In genomic region chr2:167706800-167707199, GRCh38 we compare ENCODE assay signal across 19 cellular contexts.
DNase-seq lines count a peak whose midpoint lies in the region; ATAC-seq and TF ChIP-seq lines count a peak whose summit lies in the region.
"Had no signal": no experiment of that assay in that cellular context is flagged by ENCODE, and none has a peak within 500 bp of the region (broad histone marks: within the 10 kb centered on the region; RNA-seq: fewer than 3 reads in every experiment).

No MANE protein-coding gene starts in this region.

- no CpG with 5 or more reads among the region's 2 CpGs for WGBS in IMR-90 (ENCODE audit: extremely low coverage in 2 of 2, insufficient read length in 1 of 2), 2 experiments

- no peaks in the 10 kb centered on the region for H3K27me3 Mint-ChIP-seq in mesothelial cell of epicardium (ENCODE audit: low read depth)
- H3K27me3 Mint-ChIP-seq: CD4-positive, CD25-positive, alpha-beta regulatory T cell had no signal

- no peak overlapping the region for H2BK5ac ChIP-seq in IMR-90 (ENCODE audit: low read depth, low read length, poor library complexity, severe bottlenecking)

- H4K5ac ChIP-seq in IMR-90 (ENCODE audit: low read depth, low read length), result no peak overlapping the region

- H3K4me2 ChIP-seq in IMR-90 (ENCODE audit: low read depth, low read length), result no peak overlapping the region
- H3K4me2 ChIP-seq: KMS-11 had no signal

- no peak overlapping the region; the same call in 1 of the 2 replicates for H3K18ac ChIP-seq in IMR-90 (ENCODE audit: low read depth, low read length)

- no peak overlapping the region for H2BK120ac ChIP-seq in IMR-90 (ENCODE audit: low read depth, low read length)

- H3K9me3 ChIP-seq in IMR-90 (ENCODE audit: control insufficient read depth, insufficient read depth, low read length), result no peaks in the 10 kb centered on the region
- H3K9me3 ChIP-seq: MG63, Peyer's patch had no signal

- no peak overlapping the region for H3K56ac ChIP-seq in IMR-90 (ENCODE audit: extremely low read depth, insufficient read depth, low read length)

- no peak overlapping the region for H2AK5ac ChIP-seq in IMR-90 (ENCODE audit: low read depth, low read length)

- TF ChIP-seq CTCF in IMR-90 (conservative IDR thresholded peaks at IDR 0.05; ENCODE audit: low read depth, low read length) (no peak), choroid plexus epithelial cell (conservative IDR thresholded peaks at IDR 0.05; ENCODE audit: low read depth, low read length) (no peak), fibroblast of villous mesenchyme (IDR thresholded peaks at IDR 0.05; ENCODE audit: insufficient read depth, low read depth, low read length) (no peak), mesothelial cell of epicardium (IDR thresholded peaks at IDR 0.05; ENCODE audit: unreplicated experiment) (no peak)

- intact Hi-C loops in IMR-90 (cut with micrococcal nuclease), result no loop called here
- intact Hi-C loops in sciatic nerve (cut with DNase I), result no loop called here

- H3K9me1 ChIP-seq in IMR-90 (ENCODE audit: insufficient read depth, low read length), result no peaks in the 10 kb centered on the region

- no peaks in the 10 kb centered on the region for H3K4me1 ChIP-seq in IMR-90 (ENCODE audit: control insufficient read depth, insufficient read depth, low read length)
- H3K4me1 ChIP-seq: Peyer's patch had no signal

- no peak overlapping the region for H2AK9ac ChIP-seq in IMR-90 (replicated peaks; ENCODE audit: low read depth, low read length, poor library complexity)

- no peak overlapping the region for H3K27ac Mint-ChIP-seq in mesothelial cell of epicardium
- H3K27ac Mint-ChIP-seq: CD4-positive, CD25-positive, alpha-beta regulatory T cell; H9 had no signal

- H3K4me3 ChIP-seq in IMR-90 (ENCODE audit: insufficient read depth, low read depth, low read length), result no peak overlapping the region
- no peak overlapping the region for H3K4me3 ChIP-seq in choroid plexus epithelial cell (ENCODE audit: low read depth, low read length)
- no peak overlapping the region for H3K4me3 ChIP-seq in fibroblast of villous mesenchyme (ENCODE audit: low read depth, low read length)
- H3K4me3 ChIP-seq: GM12878, MG63, Peyer's patch had no signal

- no peaks in the 10 kb centered on the region for H3K27me3 ChIP-seq in IMR-90 (ENCODE audit: control insufficient read depth, insufficient read depth, low read length)
- H3K27me3 ChIP-seq: MG63, Peyer's patch had no signal

- H4K20me1 ChIP-seq in IMR-90 (ENCODE audit: insufficient read depth, low read length), result no peaks in the 10 kb centered on the region

- H3K4ac ChIP-seq in IMR-90 (ENCODE audit: low read depth, low read length), result no peak overlapping the region

- H4K91ac ChIP-seq in IMR-90 (ENCODE audit: insufficient read depth, low read depth, low read length), result no peak overlapping the region

- H3K4me1 Mint-ChIP-seq in mesothelial cell of epicardium, result no peaks in the 10 kb centered on the region
- H3K4me1 Mint-ChIP-seq: CD4-positive, CD25-positive, alpha-beta regulatory T cell; H9 had no signal

- H3K36me3 Mint-ChIP-seq in mesothelial cell of epicardium, result no peaks in the 10 kb centered on the region
- H3K36me3 Mint-ChIP-seq: CD4-positive, CD25-positive, alpha-beta regulatory T cell had no signal

- H3K23ac ChIP-seq in IMR-90 (ENCODE audit: low read depth, low read length), result no peak overlapping the region

- CTCF ChIA-PET in IMR-90 (lab: Yijun Ruan, JAX), result interaction anchor here (0.7 kb wide), 1 partner anchor 23 kb away, joined by 3 read pairs; no protein-coding TSS in a partner anchor

- H2AFZ ChIP-seq in IMR-90 (replicated peaks; ENCODE audit: low read length, poor library complexity), result no peak overlapping the region

- dilution Hi-C loops in IMR-90 (cut with HindIII; ENCODE audit: low sequenced_read_pairs, unreplicated experiment), result no loop called here

- no peak overlapping the region for H3K27ac ChIP-seq in IMR-90 (ENCODE audit: insufficient read depth, low read length)
- H3K27ac ChIP-seq: KMS-11, Peyer's patch had no signal

- BruUV-seq in IMR-90 (replicated peaks; lab: Mats Ljungman, UMichigan), result no TSS peak

- H2BK20ac ChIP-seq in IMR-90 (ENCODE audit: low read depth, low read length), result no peak overlapping the region

- in situ Hi-C loops in IMR-90 (cut with MboI; ENCODE audit: low sequenced_read_pairs), result no loop called here

- no peaks in the 10 kb centered on the region for H3K79me1 ChIP-seq in IMR-90 (ENCODE audit: low read depth in 1 of 2, low read length in 2 of 2)

- H3K4me3 Mint-ChIP-seq in mesothelial cell of epicardium, result no peak overlapping the region
- H3K4me3 Mint-ChIP-seq: CD4-positive, CD25-positive, alpha-beta regulatory T cell; H9 had no signal

- H3K9me3 Mint-ChIP-seq in mesothelial cell of epicardium, result peaks cover 5% of the 10 kb centered on the region
- H3K9me3 Mint-ChIP-seq: H9 had no signal

- H2BK15ac ChIP-seq in IMR-90 (ENCODE audit: low read depth, low read length), result no peak overlapping the region

- no peak for TF ChIP-seq POLR2A in IMR-90 (IDR thresholded peaks at IDR 0.05; ENCODE audit: low read depth, low read length)

- H3K36me3 ChIP-seq in IMR-90 (ENCODE audit: control insufficient read depth, insufficient read depth, low read length), result no peaks in the 10 kb centered on the region
- H3K36me3 ChIP-seq: MG63, Peyer's patch had no signal

- no peak overlapping the region for H3K14ac ChIP-seq in IMR-90 (replicated peaks; ENCODE audit: low read depth, low read length)

- POLR2A ChIA-PET in IMR-90 (lab: Charles Lee; ENCODE audit: unreplicated experiment), result no interaction called here

- TF ChIP-seq RAD21 in IMR-90 (IDR thresholded peaks at IDR 0.05; ENCODE audit: low read length), result no peak

- ATAC-seq in IMR-90 (ENCODE audit: low read depth) (no peak), sciatic nerve (peak; percentile 68), HG03139 (IDR thresholded peaks at IDR 0.05; ENCODE audit: unreplicated experiment) (no peak)
- ATAC-seq: GM12878 had no signal

- peak; percentile 16 for DNase-seq in IMR-90
- DNase-seq in choroid plexus epithelial cell (ENCODE audit: low read depth), result peak; percentile 43
- peak; percentile 18 for DNase-seq in fibroblast of villous mesenchyme (ENCODE audit: low read depth)
- no peak for DNase-seq in sciatic nerve (ENCODE audit: low spot score)
- DNase-seq in NCI-H2081 (lab: John Stamatoyannopoulos, UW), result no peak
- no peak for DNase-seq in NCI-H2196 treated with DMSO at 0.1 percent for 48 hours (lab: John Stamatoyannopoulos, UW; ENCODE audit: unreplicated experiment)
- no peak for DNase-seq in mesothelial cell of epicardium (ENCODE audit: low spot score in 2 of 2, unreplicated experiment in 2 of 2)
- DNase-seq: Calu3; CD4-positive, CD25-positive, alpha-beta regulatory T cell; H9; MG63; NCI-H1092 treated with DMSO at 0.1 percent for 48 hours; NCI-H1694 treated with DMSO at 0.1 percent for 48 hours; NCI-H446 treated with DMSO at 0.1 percent for 48 hours; Peyer's patch; Right ventricle myocardium superior had no signal

- no peak overlapping the region for H3K9ac ChIP-seq in IMR-90 (ENCODE audit: low read depth, low read length)
- H3K9ac ChIP-seq: KMS-11 had no signal

- no peak overlapping the region for H4K8ac ChIP-seq in IMR-90 (ENCODE audit: low read depth in 2 of 2, low read length in 2 of 2)

TF ChIP-seq in IMR-90, 13 proteins besides CTCF, POLR2A, EP300 and RAD21:
- TF ChIP-seq CEBPB (IDR thresholded peaks at IDR 0.05; ENCODE audit: low read depth, low read length) (peak; percentile 69; the same call in 1 of the 2 replicates), CHD1 (IDR thresholded peaks at IDR 0.05; ENCODE audit: low read depth, low read length) (no peak), MAZ (IDR thresholded peaks at IDR 0.05; ENCODE audit: borderline replicate concordance, low read depth, low read length) (no peak), RFX5 (IDR thresholded peaks at IDR 0.05; ENCODE audit: low read depth, low read length) (no peak)

Comparison
In these comparisons a context has a peak if more than half of its experiments do, and no peak if none do; other contexts are left out.
1. DNase-seq: peak in IMR-90 (single experiment), choroid plexus epithelial cell (single experiment) and fibroblast of villous mesenchyme (single experiment); none in sciatic nerve (single experiment), NCI-H2081 (0 of 2), NCI-H2196 treated with DMSO at 0.1 percent for 48 hours (single experiment) and mesothelial cell of epicardium (0 of 2).